Comparison of ENCODE assay signal across 8 cellular contexts in the genomic region with DNA sequence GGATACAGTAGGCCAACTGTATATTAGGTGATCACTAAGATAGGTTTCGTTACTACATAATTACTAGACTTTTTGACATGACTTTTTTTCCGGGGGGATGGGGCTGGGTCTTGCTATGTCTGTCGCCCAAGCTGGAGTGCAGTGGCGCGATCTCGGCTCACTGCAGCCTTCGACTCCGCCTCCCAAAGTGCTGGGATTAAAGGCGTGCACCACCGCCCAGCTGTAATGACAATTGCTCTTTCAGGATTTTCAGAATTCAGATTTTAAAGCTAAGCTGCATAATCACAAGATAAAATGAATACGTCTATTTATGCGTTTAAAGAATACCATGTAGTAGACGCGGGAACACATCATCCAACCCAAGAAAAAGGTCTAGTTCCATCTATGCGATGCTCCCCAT. TPM values are rescaled to one million over a fixed set of nuclear protein-coding genes. Genes with fewer than 3 reads are reported as not detected.
A peak's percentile ranks its signal among the peaks of the same experiment; 100 is the strongest.
DNase-seq lines count a peak whose midpoint lies in the region; ATAC-seq, FAIRE-seq and TF ChIP-seq lines count a peak whose summit lies in the region.

No MANE protein-coding gene starts in this region.

- H3K27me3 ChIP-seq in hepatocyte, result no peaks in the 10 kb centered on the region

- no peak for FAIRE-seq in frontal cortex (lab: Jason Lieb, UNC)

- H3K27ac Mint-ChIP-seq in activated B cell treated with CpG ODN at 0.5 μM for 24 hours, result peak overlapping the region; percentile 98

- no peak for ATAC-seq in activated B cell treated with CpG ODN at 0.5 μM for 24 hours (ENCODE audit: low read depth)
- no peak for ATAC-seq in GM19463 (IDR thresholded peaks at IDR 0.05; ENCODE audit: unreplicated experiment)

- peaks cover 75% of the 10 kb centered on the region for H3K79me2 ChIP-seq in hepatocyte

- H3K27me3 Mint-ChIP-seq in activated B cell treated with CpG ODN at 0.5 μM for 24 hours, result no peaks in the 10 kb centered on the region

- no peaks in the 10 kb centered on the region for H3K9me3 ChIP-seq in hepatocyte (ENCODE audit: low read depth)

- peak overlapping the region; percentile 94 for H3K4me3 Mint-ChIP-seq in activated B cell treated with CpG ODN at 0.5 μM for 24 hours

- H3K36me3 Mint-ChIP-seq in activated B cell treated with CpG ODN at 0.5 μM for 24 hours (ENCODE audit: low read depth), result peaks cover 67% of the 10 kb centered on the region

- no peak for TF ChIP-seq CTCF in activated B cell treated with CpG ODN at 0.5 μM for 24 hours (IDR thresholded peaks at IDR 0.05)
- no peak for TF ChIP-seq CTCF in hepatocyte (IDR thresholded peaks at IDR 0.05; ENCODE audit: poor library complexity)

- DNase-seq in NCI-H82 (lab: John Stamatoyannopoulos, UW) (peak; percentile 64), NCI-H82 treated with DMSO at 0.1 percent for 48 hours (lab: John Stamatoyannopoulos, UW; ENCODE audit: unreplicated experiment) (no peak), activated B cell treated with CpG ODN at 0.5 μM for 24 hours (no peak), hepatocyte (ENCODE audit: low spot score) (no peak), frontal cortex (ENCODE audit: low spot score in 2 of 2) (no peak), mesenteric fat pad (ENCODE audit: low spot score) (no peak)
- peak; percentile 45 for DNase-seq in stimulated activated CD8-positive, alpha-beta memory T cell treated with anti-CD3 and anti-CD28 coated beads, Interleukin-4, amount 100 ng/mL, for 48 hours

- H2AFZ ChIP-seq in hepatocyte, result no peak overlapping the region

- no peaks in the 10 kb centered on the region for H3K36me3 ChIP-seq in hepatocyte (replicated peaks; ENCODE audit: insufficient read depth, low read depth)

- H3K4me1 ChIP-seq in hepatocyte (ENCODE audit: insufficient read depth), result peaks cover 19% of the 10 kb centered on the region

- H3K9me3 Mint-ChIP-seq in activated B cell treated with CpG ODN at 0.5 μM for 24 hours, result no peaks in the 10 kb centered on the region

- POLR2A ChIA-PET in activated B cell treated with CpG ODN at 0.5 μM for 24 hours (lab: Charles Lee), result interaction anchor here (0.5 to 4.9 kb wide), 11 partner anchors 10 to 535 kb away, joined by 3 to 69 read pairs (median 7); partner anchors contain the start of genes GTPBP4, LARP4B and WDR37

- 4% methylated on average over 15 of the region's 15 CpGs for WGBS in hepatocyte (ENCODE audit: low lambda C conversion rate, missing lambda C conversion rate)

- H3K4me2 ChIP-seq in hepatocyte, result peak overlapping the region; percentile 80

- H3K9me2 ChIP-seq in hepatocyte (replicated peaks; ENCODE audit: insufficient read depth), result no peaks in the 10 kb centered on the region

- CTCF ChIA-PET in activated B cell treated with CpG ODN at 0.5 μM for 24 hours (lab: Charles Lee), result no interaction called here

- H4K20me1 ChIP-seq in hepatocyte (ENCODE audit: insufficient read depth, poor library complexity, severe bottlenecking), result peaks cover 60% of the 10 kb centered on the region

- peak overlapping the region; percentile 94 for H3K27ac ChIP-seq in hepatocyte

- intact Hi-C loops in activated B cell treated with CpG ODN at 0.5 μM for 24 hours (cut with micrococcal nuclease), result loop anchor here (1.0 to 10.0 kb wide), 4 partner anchors 8 to 731 kb away; partner anchors contain the start of gene WDR37

- peak overlapping the region; percentile 54 for H3K4me3 ChIP-seq in hepatocyte

- peaks cover 72% of the 10 kb centered on the region for H3K4me1 Mint-ChIP-seq in activated B cell treated with CpG ODN at 0.5 μM for 24 hours

RNA-seq across cellular contexts. Expression of gene IDI1, which starts 1.0 kb away (rescaled TPM):
- 75.8 and 79.8 TPM in 2 replicates for total RNA-seq in activated B cell treated with CpG ODN at 0.5 μM for 24 hours
- total RNA-seq in hepatocyte, result 270 and 303 TPM in 2 replicates
- polyA plus RNA-seq in hepatocyte, result 214 and 228 TPM in 2 replicates
- total RNA-seq in frontal cortex, result 160 TPM
- total RNA-seq in mesenteric fat pad, result 32.3 TPM

RNA-seq across cellular contexts. Expression of gene WDR37, which starts 8.2 kb away (rescaled TPM):
- total RNA-seq in activated B cell treated with CpG ODN at 0.5 μM for 24 hours (16.2 and 20.0 TPM in 2 replicates), hepatocyte (12.3 and 15.2 TPM in 2 replicates), frontal cortex (32.6 TPM), mesenteric fat pad (17.1 TPM)
- polyA plus RNA-seq in hepatocyte, result 8.6 and 13.2 TPM in 2 replicates

RNA-seq across cellular contexts. Expression of gene IDI2, which starts 22.3 kb away (rescaled TPM):
- total RNA-seq in activated B cell treated with CpG ODN at 0.5 μM for 24 hours (not detected in 2 replicates), hepatocyte (0.33 TPM in 1 of 2 replicates, not detected in the other), frontal cortex (not detected), mesenteric fat pad (not detected)
- 0.29 TPM in 1 of 2 replicates, not detected in the other for polyA plus RNA-seq in hepatocyte

RNA-seq across cellular contexts. Expression of gene GTPBP4, which starts 59.7 kb away (rescaled TPM):
- total RNA-seq in activated B cell treated with CpG ODN at 0.5 μM for 24 hours, result 68.0 and 73.8 TPM in 2 replicates
- 33.6 and 34.2 TPM in 2 replicates for total RNA-seq in hepatocyte
- 55.5 and 59.4 TPM in 2 replicates for polyA plus RNA-seq in hepatocyte
- total RNA-seq in frontal cortex, result 21.6 TPM
- 59.9 TPM for total RNA-seq in mesenteric fat pad

Comparison
In these comparisons a context has a peak if more than half of its experiments do, and no peak if none do; other contexts are left out.
1. DNase-seq: peak in NCI-H82 (single experiment) and stimulated activated CD8-positive, alpha-beta memory T cell treated with anti-CD3 and anti-CD28 coated beads, Interleukin-4, amount 100 ng/mL, for 48 hours (single experiment); none in NCI-H82 treated with DMSO at 0.1 percent for 48 hours (single experiment), activated B cell treated with CpG ODN at 0.5 μM for 24 hours (single experiment), hepatocyte (single experiment), frontal cortex (0 of 2) and mesenteric fat pad (single experiment).